In the genomic region with DNA sequence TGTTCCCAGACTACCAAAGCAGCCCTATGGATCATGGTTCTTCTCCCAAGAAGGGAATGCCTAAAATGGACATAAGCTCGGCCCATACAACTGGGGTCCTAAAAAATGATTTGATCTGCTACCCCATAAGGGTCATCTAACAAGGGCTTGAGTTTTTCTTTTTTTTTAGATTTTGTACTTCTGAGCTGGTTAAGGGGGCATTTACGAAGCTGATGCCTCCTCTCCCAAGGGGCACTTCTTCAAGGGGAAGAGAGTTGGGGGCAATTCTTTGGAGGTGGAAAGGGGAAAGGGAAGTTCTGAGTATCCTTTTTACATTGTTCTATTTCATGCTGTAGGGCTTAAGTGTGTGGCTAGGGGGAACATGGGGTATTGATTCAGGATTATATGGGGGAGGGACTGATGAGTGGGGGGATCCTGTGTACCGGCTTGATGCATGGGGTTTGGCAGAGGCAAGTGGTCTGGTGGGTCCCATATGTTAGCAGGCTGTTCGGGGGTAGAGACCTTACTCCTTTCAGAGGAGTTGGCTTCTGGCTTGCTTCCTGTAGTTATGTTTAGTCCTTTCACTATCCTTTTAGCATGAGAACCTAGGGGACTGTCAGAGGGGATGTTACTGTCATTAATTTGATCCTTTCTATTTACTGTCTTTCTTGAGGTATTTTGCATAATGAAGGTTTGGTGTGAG, we compare ENCODE assay signal across 13 cellular contexts. TPM values are rescaled to one million over a fixed set of nuclear protein-coding genes. Genes with fewer than 3 reads are reported as not detected.
DNase-seq lines count a peak whose midpoint lies in the region; ATAC-seq, FAIRE-seq and TF ChIP-seq lines count a peak whose summit lies in the region.
"Had no signal": no experiment of that assay in that cellular context is flagged by ENCODE, and none has a peak within 500 bp of the region (broad histone marks: within the 10 kb centered on the region; RNA-seq: fewer than 3 reads in every experiment).

No MANE protein-coding gene starts in this region.

- peak overlapping the region; percentile 58 to 97 for H3K4me2 ChIP-seq in H1 (ENCODE audit: insufficient read depth in 1 of 2, low read depth in 2 of 2, low read length in 2 of 2)

- no peak overlapping the region for H3K56ac ChIP-seq in H1 (replicated peaks; ENCODE audit: insufficient read length, low read depth, low read length)

- DNase-seq in activated naive CD4-positive, alpha-beta T cell treated with anti-CD3 and anti-CD28 coated beads for 36 hours, result no peak
- no peak for DNase-seq in activated naive CD4-positive, alpha-beta T cell (lab: John Stamatoyannopoulos, UW)
- DNase-seq in H1 (ENCODE audit: low read depth in 1 of 2, low spot score in 2 of 2) (no peak), NCI-H1105 (lab: John Stamatoyannopoulos, UW) (no peak)
- DNase-seq: activated gamma-delta T cell treated with Interleukin-2 at 50 U/mL for 16 hours; HCEC 1CT; small intestine; stimulated activated naive CD4-positive, alpha-beta T cell treated with Interleukin-2 at 50 U/mL for 16 hours had no signal

- peak overlapping the region; percentile 4 to 89 (median 18); a peak in 5 of 8 replicates for H3K4me3 ChIP-seq in H1 (ENCODE audit: extremely low read depth in 1 of 4, insufficient read depth in 2 of 4, low read depth in 3 of 4, low read length in 4 of 4)
- H3K4me3 ChIP-seq: esophagus muscularis mucosa had no signal

- no peaks in the 10 kb centered on the region; the same call in 1 of the 2 replicates for H3K79me1 ChIP-seq in H1 (ENCODE audit: low read depth, low read length)

- peak overlapping the region; percentile 67 for H3K27ac Mint-ChIP-seq in activated naive CD4-positive, alpha-beta T cell treated with anti-CD3 and anti-CD28 coated beads for 36 hours
- no peak overlapping the region for H3K27ac Mint-ChIP-seq in stimulated activated memory B cell treated with anti-CD40 and anti-IgM and Interleukin-4, amounts not matched to agents 10 μg/mL and 1 μg/mL and 100 μg/mL, for 72 hours

- H3K27ac ChIP-seq in H1 (ENCODE audit: low read depth, low read length), result no peak overlapping the region; the same call in 1 of the 2 replicates
- H3K27ac ChIP-seq: esophagus muscularis mucosa had no signal

- no peak overlapping the region for H3K14ac ChIP-seq in H1 (ENCODE audit: insufficient read length)

- no peaks in the 10 kb centered on the region for H3K27me3 Mint-ChIP-seq in activated naive CD4-positive, alpha-beta T cell treated with anti-CD3 and anti-CD28 coated beads for 36 hours (ENCODE audit: low read depth)
- no peaks in the 10 kb centered on the region for H3K27me3 Mint-ChIP-seq in stimulated activated memory B cell treated with anti-CD40 and anti-IgM and Interleukin-4, amounts not matched to agents 10 μg/mL and 1 μg/mL and 100 μg/mL, for 72 hours

- H2BK12ac ChIP-seq in H1 (ENCODE audit: low read depth, low read length), result no peak overlapping the region

- no peak overlapping the region for H2BK120ac ChIP-seq in H1 (replicated peaks; ENCODE audit: low read depth, low read length)

- H3K23ac ChIP-seq in H1 (ENCODE audit: insufficient read length), result no peak overlapping the region

- H4K8ac ChIP-seq in H1 (ENCODE audit: extremely low read depth, insufficient read depth, low read length), result no peak overlapping the region

- FAIRE-seq in H1 (lab: Jason Lieb, UNC), result no peak
- FAIRE-seq: small intestine had no signal

- intact Hi-C loops in activated naive CD4-positive, alpha-beta T cell treated with anti-CD3 and anti-CD28 coated beads for 36 hours (cut with micrococcal nuclease), result no loop called here

- no peak overlapping the region for H3K4ac ChIP-seq in H1 (replicated peaks; ENCODE audit: insufficient read length, low read depth, low read length)

- H3K36me3 ChIP-seq in H1 (ENCODE audit: control insufficient read depth in 2 of 4, insufficient read depth in 4 of 4, low read length in 3 of 4), result peaks cover 73 to 99% (median 89%) of the 10 kb centered on the region in 4 experiments

- H2BK20ac ChIP-seq in H1 (ENCODE audit: low read length), result no peak overlapping the region

- no peak for TF ChIP-seq CTCF in H1 (IDR thresholded peaks at IDR 0.05; ENCODE audit: control extremely low read depth in 1 of 3, insufficient read depth in 1 of 3, low read depth in 1 of 3, low read length in 3 of 3)

- H4K91ac ChIP-seq in H1 (replicated peaks; ENCODE audit: insufficient read length, low read length), result no peak overlapping the region

- no peak for ATAC-seq in stimulated activated memory B cell treated with anti-CD40 and anti-IgM and Interleukin-4, amounts not matched to agents 10 μg/mL and 1 μg/mL and 100 μg/mL, for 72 hours
- ATAC-seq in GM21723 (IDR thresholded peaks at IDR 0.05; ENCODE audit: unreplicated experiment), result no peak
- no peak for ATAC-seq in GM21825 (IDR thresholded peaks at IDR 0.05; ENCODE audit: unreplicated experiment)

- H4K5ac ChIP-seq in H1 (ENCODE audit: insufficient read length, low read depth, low read length), result no peak overlapping the region

- 85% methylated on average over 4 of the region's 4 CpGs; no CpG with 5 or more reads in 1 of the 2 experiments for WGBS in H1 (ENCODE audit: extremely low coverage in 1 of 2, insufficient coverage in 1 of 2, insufficient read length in 1 of 2, insufficient replicate concordance in 2 of 2, low coverage in 1 of 2, low lambda C conversion rate in 2 of 2, missing lambda C conversion rate in 1 of 2), 2 experiments

- H2AK5ac ChIP-seq in H1 (ENCODE audit: low read depth, low read length), result no peak overlapping the region

- H3K9me3 Mint-ChIP-seq in activated naive CD4-positive, alpha-beta T cell treated with anti-CD3 and anti-CD28 coated beads for 36 hours, result peaks cover 20% of the 10 kb centered on the region
- peaks cover 34% of the 10 kb centered on the region for H3K9me3 Mint-ChIP-seq in stimulated activated memory B cell treated with anti-CD40 and anti-IgM and Interleukin-4, amounts not matched to agents 10 μg/mL and 1 μg/mL and 100 μg/mL, for 72 hours

- H2BK5ac ChIP-seq in H1 (ENCODE audit: low read depth, low read length), result no peak overlapping the region

- H3K36me3 Mint-ChIP-seq in activated naive CD4-positive, alpha-beta T cell treated with anti-CD3 and anti-CD28 coated beads for 36 hours (ENCODE audit: low read depth), result peaks cover 94% of the 10 kb centered on the region
- peaks cover 99% of the 10 kb centered on the region for H3K36me3 Mint-ChIP-seq in stimulated activated memory B cell treated with anti-CD40 and anti-IgM and Interleukin-4, amounts not matched to agents 10 μg/mL and 1 μg/mL and 100 μg/mL, for 72 hours

- peaks cover 38 to 72% of the 10 kb centered on the region in 2 experiments for H3K79me2 ChIP-seq in H1 (ENCODE audit: control insufficient read depth in 1 of 2, insufficient read depth in 2 of 2, low read length in 2 of 2)

- no peak for TF ChIP-seq EP300 in H1 (IDR thresholded peaks at IDR 0.05; ENCODE audit: borderline replicate concordance in 1 of 2, low read depth in 2 of 2, low read length in 2 of 2)

- no peak for TF ChIP-seq RAD21 in H1 (IDR thresholded peaks at IDR 0.05 in 1 of 2, conservative IDR thresholded peaks at IDR 0.05 in 1 of 2; ENCODE audit: low read depth in 2 of 2, low read length in 2 of 2)

- peaks cover 49 to 60% of the 10 kb centered on the region in 2 experiments for H4K20me1 ChIP-seq in H1 (replicated peaks in 1 of 2; ENCODE audit: control insufficient read depth in 1 of 2, insufficient read depth in 2 of 2, low read length in 2 of 2)

- no peak overlapping the region for H2BK15ac ChIP-seq in H1 (ENCODE audit: low read length)

- peaks cover 2 to 16% (median 13%) of the 10 kb centered on the region in 4 experiments; a peak in 6 of 7 replicates for H3K4me1 ChIP-seq in H1 (replicated peaks in 1 of 4; ENCODE audit: control insufficient read depth in 3 of 4, insufficient read depth in 4 of 4, low read length in 3 of 4)

- TF ChIP-seq POLR2A in H1 (IDR thresholded peaks at IDR 0.05; ENCODE audit: control extremely low read depth in 1 of 2, low read depth in 2 of 2, low read length in 2 of 2), result peak; percentile 55 to 73; a peak in 2 of 3 replicates

- no peak overlapping the region for H3K18ac ChIP-seq in H1 (ENCODE audit: extremely low read depth, low read length)

- H3K4me3 Mint-ChIP-seq in activated naive CD4-positive, alpha-beta T cell treated with anti-CD3 and anti-CD28 coated beads for 36 hours, result peak overlapping the region; percentile 14
- H3K4me3 Mint-ChIP-seq in stimulated activated memory B cell treated with anti-CD40 and anti-IgM and Interleukin-4, amounts not matched to agents 10 μg/mL and 1 μg/mL and 100 μg/mL, for 72 hours, result peak overlapping the region; percentile 29

- peaks cover 70% of the 10 kb centered on the region for H3K4me1 Mint-ChIP-seq in activated naive CD4-positive, alpha-beta T cell treated with anti-CD3 and anti-CD28 coated beads for 36 hours (ENCODE audit: low read depth)
- peaks cover 78% of the 10 kb centered on the region for H3K4me1 Mint-ChIP-seq in stimulated activated memory B cell treated with anti-CD40 and anti-IgM and Interleukin-4, amounts not matched to agents 10 μg/mL and 1 μg/mL and 100 μg/mL, for 72 hours

- peak overlapping the region in 3 of 4 experiments; percentile 22 to 45 (median 40); a peak in 4 of 7 replicates for H3K9ac ChIP-seq in H1 (replicated peaks in 1 of 4; ENCODE audit: extremely low read depth in 1 of 4, low read depth in 3 of 4, low read length in 3 of 4)

- no peak overlapping the region for H2AFZ ChIP-seq in H1 (ENCODE audit: low read length)

- H3K23me2 ChIP-seq in H1 (ENCODE audit: low read depth, low read length), result peaks cover 26% of the 10 kb centered on the region

- H3K9me3 ChIP-seq in H1 (ENCODE audit: insufficient read depth in 2 of 2, low read depth in 1 of 2, low read length in 1 of 2), result no peaks in the 10 kb centered on the region

- H3K27me3 ChIP-seq in H1 (replicated peaks in 1 of 4; ENCODE audit: control insufficient read depth in 3 of 4, extremely low read depth in 1 of 4, insufficient read depth in 3 of 4, low read length in 3 of 4), result no peaks in the 10 kb centered on the region
- H3K27me3 ChIP-seq: esophagus muscularis mucosa had no signal

- CTCF ChIA-PET in activated naive CD4-positive, alpha-beta T cell treated with anti-CD3 and anti-CD28 coated beads for 36 hours (lab: Charles Lee), result interaction anchor here (0.6 kb wide), 1 partner anchor 548 kb away, joined by 3 read pairs; no protein-coding TSS in a partner anchor
- CTCF ChIA-PET in H1 (lab: Charles Lee; ENCODE audit: partially characterized antibody), result interaction anchor here (0.6 to 1.3 kb wide), 3 partner anchors 34 to 44 kb away, joined by 3 read pairs; no protein-coding TSS in a partner anchor

- POLR2A ChIA-PET in H1 (lab: Charles Lee; ENCODE audit: partially characterized antibody), result interaction anchor here (0.7 to 18.5 kb wide), 12 partner anchors 6 to 412 kb away, joined by 3 to 1132 read pairs (median 7); a partner anchor contains a TSS

RNA-seq across cellular contexts. Expression of a gene that starts 8.1 kb away (rescaled TPM):
- total RNA-seq in activated naive CD4-positive, alpha-beta T cell treated with anti-CD3 and anti-CD28 coated beads for 36 hours, result 10 to 100 TPM; 18.2 to 19.0 TPM
- 10.3 TPM for polyA plus RNA-seq in PFSK-1 (2012; ENCODE audit: insufficient read length, low read depth)
- 11.3 and 13.0 TPM in 2 replicates for total RNA-seq in H1 (2021; fragmentation: NEBNext Ultra II Directional; extraction: Animal tissue kit (Norgen Biotek cat#: 25700))
- 3.1 and 3.4 TPM in 2 replicates for polyA plus RNA-seq in H1 (2011; rRNA removed)
- polyA plus RNA-seq in H1 (2011; cell fraction: cytosol; rRNA removed), result 3.0 TPM
- 4.0 TPM for polyA plus RNA-seq in H1 (2011; cell fraction: nucleus; rRNA removed)
- 6.4 to 8.0 TPM (median 7.3 TPM) in 4 replicates for polyA plus RNA-seq in H1 (2012, experiment 1 of 2)
- 1.5 TPM for polyA plus RNA-seq in H1 (2012, experiment 2 of 2)
- polyA plus RNA-seq in H1 (2013, experiment 1 of 2), result 5.6 TPM
- 5.2 TPM for polyA plus RNA-seq in H1 (2013, experiment 2 of 2)
- 9.0 and 12.8 TPM in 2 replicates for polyA minus RNA-seq in H1 (2011; rRNA and poly(A)+ RNA removed)
- polyA minus RNA-seq in H1 (2011; cell fraction: cytosol; rRNA and poly(A)+ RNA removed), result 5.4 TPM
- 7.1 TPM for polyA minus RNA-seq in H1 (2011; cell fraction: nucleus; rRNA and poly(A)+ RNA removed)
